Comparison of ENCODE assay signal across 12 cellular contexts in genomic region chr3:49616061-49616460, GRCh38.
"Had no signal": no experiment of that assay in that cellular context is flagged by ENCODE, and none has a peak within 500 bp of the region (broad histone marks: within the 10 kb centered on the region; RNA-seq: fewer than 3 reads in every experiment).

No MANE protein-coding gene starts in this region.

- H3K27me3 ChIP-seq: gastroesophageal sphincter, right lobe of liver had no signal

- ATAC-seq: activated CD4-positive, CD25-positive, alpha-beta regulatory T cell treated with anti-CD3 and anti-CD28 coated beads, Interleukin-2, amount 50 U/mL, for 24 hours; gastroesophageal sphincter; psoas muscle; right lobe of liver had no signal

- H3K27ac ChIP-seq: gastroesophageal sphincter, left ventricle myocardium inferior, psoas muscle, right lobe of liver had no signal

- DNase-seq: activated naive CD4-positive, alpha-beta T cell; activated T-cell treated with anti-CD3 and anti-CD28 coated beads, Interleukin-2, amount 50 U/mL, for 48 hours; aorta; effector CD4-positive, alpha-beta T cell; left ventricle myocardium inferior; psoas muscle; right lobe of liver; stimulated activated CD4-positive, alpha-beta T cell treated with anti-CD3 and anti-CD28 coated beads, Interleukin-2, amount 100 ng/mL, for 24 hours; stimulated activated naive CD4-positive, alpha-beta T cell; SW 1271 had no signal

- H3K4me3 ChIP-seq: gastroesophageal sphincter, left ventricle myocardium inferior, psoas muscle, right lobe of liver had no signal

- H3K9me3 ChIP-seq: gastroesophageal sphincter, psoas muscle, right lobe of liver had no signal

- H3K4me1 ChIP-seq: gastroesophageal sphincter, left ventricle myocardium inferior, psoas muscle, right lobe of liver had no signal

- H3K36me3 ChIP-seq: gastroesophageal sphincter, left ventricle myocardium inferior, right lobe of liver had no signal
